ENCODE assay signal across 1 cellular context in the genomic region with DNA sequence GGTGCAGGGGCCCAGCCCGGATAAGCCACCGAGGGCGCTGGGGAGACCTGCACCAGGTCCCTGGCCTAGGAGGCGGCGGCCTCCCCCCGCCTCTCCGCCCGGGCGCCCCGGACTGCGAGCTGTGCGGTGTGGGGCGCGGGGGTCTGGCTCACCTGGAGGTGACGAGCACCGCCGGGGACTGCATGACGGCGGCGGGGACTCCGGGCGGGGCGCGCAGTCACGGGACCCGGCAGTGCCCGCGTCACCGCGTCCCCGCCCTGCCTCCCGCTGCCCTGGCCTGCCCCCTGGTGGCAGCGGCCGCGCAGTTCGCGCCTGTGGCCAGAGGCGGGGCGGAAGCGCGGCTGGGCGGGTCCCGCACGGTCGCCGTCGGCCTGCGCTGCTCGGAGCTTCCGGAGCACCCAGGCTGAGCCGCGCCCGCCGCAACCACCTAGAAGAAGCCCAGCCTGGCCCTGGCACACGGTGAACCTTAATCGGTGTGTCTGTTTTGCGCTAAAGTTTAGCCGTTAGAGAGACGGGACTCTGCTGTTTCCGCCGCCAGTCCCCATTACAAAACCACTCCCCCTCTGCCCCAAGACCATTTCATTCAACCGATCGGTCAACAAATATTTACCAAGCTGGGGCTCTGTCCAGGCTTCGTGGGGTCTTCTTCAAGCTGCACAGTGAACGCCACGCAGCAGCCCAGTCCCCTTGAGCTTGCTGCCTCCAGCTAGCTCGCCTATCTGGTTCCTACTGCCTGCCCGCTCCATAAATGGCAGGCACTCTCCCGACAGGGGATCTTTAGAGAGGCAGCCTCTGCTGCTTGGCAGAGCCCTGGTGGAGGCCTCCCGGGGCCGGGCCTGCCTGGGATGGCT.
TF ChIP-seq lines count a peak whose summit lies in the region.

A gene with protein sequence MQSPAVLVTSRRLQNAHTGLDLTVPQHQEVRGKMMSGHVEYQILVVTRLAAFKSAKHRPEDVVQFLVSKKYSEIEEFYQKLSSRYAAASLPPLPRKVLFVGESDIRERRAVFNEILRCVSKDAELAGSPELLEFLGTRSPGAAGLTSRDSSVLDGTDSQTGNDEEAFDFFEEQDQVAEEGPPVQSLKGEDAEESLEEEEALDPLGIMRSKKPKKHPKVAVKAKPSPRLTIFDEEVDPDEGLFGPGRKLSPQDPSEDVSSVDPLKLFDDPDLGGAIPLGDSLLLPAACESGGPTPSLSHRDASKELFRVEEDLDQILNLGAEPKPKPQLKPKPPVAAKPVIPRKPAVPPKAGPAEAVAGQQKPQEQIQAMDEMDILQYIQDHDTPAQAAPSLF (minus strand): TSS at position 219 of the 851 bp plus-strand sequence. CDS start 35 bp downstream, at position 184.

TF ChIP-seq in WTC11, 78 proteins besides CTCF, POLR2A, EP300 and RAD21 (continued from another document and continues in another):
- TF ChIP-seq, protein P1, sequence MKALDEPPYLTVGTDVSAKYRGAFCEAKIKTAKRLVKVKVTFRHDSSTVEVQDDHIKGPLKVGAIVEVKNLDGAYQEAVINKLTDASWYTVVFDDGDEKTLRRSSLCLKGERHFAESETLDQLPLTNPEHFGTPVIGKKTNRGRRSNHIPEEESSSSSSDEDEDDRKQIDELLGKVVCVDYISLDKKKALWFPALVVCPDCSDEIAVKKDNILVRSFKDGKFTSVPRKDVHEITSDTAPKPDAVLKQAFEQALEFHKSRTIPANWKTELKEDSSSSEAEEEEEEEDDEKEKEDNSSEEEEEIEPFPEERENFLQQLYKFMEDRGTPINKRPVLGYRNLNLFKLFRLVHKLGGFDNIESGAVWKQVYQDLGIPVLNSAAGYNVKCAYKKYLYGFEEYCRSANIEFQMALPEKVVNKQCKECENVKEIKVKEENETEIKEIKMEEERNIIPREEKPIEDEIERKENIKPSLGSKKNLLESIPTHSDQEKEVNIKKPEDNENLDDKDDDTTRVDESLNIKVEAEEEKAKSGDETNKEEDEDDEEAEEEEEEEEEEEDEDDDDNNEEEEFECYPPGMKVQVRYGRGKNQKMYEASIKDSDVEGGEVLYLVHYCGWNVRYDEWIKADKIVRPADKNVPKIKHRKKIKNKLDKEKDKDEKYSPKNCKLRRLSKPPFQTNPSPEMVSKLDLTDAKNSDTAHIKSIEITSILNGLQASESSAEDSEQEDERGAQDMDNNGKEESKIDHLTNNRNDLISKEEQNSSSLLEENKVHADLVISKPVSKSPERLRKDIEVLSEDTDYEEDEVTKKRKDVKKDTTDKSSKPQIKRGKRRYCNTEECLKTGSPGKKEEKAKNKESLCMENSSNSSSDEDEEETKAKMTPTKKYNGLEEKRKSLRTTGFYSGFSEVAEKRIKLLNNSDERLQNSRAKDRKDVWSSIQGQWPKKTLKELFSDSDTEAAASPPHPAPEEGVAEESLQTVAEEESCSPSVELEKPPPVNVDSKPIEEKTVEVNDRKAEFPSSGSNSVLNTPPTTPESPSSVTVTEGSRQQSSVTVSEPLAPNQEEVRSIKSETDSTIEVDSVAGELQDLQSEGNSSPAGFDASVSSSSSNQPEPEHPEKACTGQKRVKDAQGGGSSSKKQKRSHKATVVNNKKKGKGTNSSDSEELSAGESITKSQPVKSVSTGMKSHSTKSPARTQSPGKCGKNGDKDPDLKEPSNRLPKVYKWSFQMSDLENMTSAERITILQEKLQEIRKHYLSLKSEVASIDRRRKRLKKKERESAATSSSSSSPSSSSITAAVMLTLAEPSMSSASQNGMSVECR (CRISPR knock-in tag; IDR thresholded peaks at IDR 0.05; ENCODE audit: borderline replicate concordance) = no peak
- TF ChIP-seq, protein P2, sequence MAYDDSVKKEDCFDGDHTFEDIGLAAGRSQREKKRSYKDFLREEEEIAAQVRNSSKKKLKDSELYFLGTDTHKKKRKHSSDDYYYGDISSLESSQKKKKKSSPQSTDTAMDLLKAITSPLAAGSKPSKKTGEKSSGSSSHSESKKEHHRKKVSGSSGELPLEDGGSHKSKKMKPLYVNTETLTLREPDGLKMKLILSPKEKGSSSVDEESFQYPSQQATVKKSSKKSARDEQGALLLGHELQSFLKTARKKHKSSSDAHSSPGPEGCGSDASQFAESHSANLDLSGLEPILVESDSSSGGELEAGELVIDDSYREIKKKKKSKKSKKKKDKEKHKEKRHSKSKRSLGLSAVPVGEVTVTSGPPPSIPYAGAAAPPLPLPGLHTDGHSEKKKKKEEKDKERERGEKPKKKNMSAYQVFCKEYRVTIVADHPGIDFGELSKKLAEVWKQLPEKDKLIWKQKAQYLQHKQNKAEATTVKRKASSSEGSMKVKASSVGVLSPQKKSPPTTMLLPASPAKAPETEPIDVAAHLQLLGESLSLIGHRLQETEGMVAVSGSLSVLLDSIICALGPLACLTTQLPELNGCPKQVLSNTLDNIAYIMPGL (CRISPR knock-in tag; IDR thresholded peaks at IDR 0.05) = peak; percentile 96
- TF ChIP-seq FOXK1 (CRISPR knock-in tag; IDR thresholded peaks at IDR 0.05) (peak; percentile 85; the same call in 1 of the 2 replicates), TP53 (CRISPR knock-in tag; IDR thresholded peaks at IDR 0.05) (peak; percentile 44; the same call in 1 of the 2 replicates), ATF1 (CRISPR knock-in tag; IDR thresholded peaks at IDR 0.05) (peak; percentile 31; the same call in 1 of the 2 replicates), GTF2I (CRISPR knock-in tag; conservative IDR thresholded peaks at IDR 0.05) (0 out of 2 replicates have a peak, but pooled peaks have one; percentile 8), CBFB (CRISPR knock-in tag; IDR thresholded peaks at IDR 0.05; ENCODE audit: low read depth) (0 out of 2 replicates have a peak, but pooled peaks have one; percentile 40), ZNF121 (CRISPR knock-in tag; IDR thresholded peaks at IDR 0.05) (no peak), ZNF423 (CRISPR knock-in tag; IDR thresholded peaks at IDR 0.05) (peak; percentile 75), TEAD1 (CRISPR knock-in tag; IDR thresholded peaks at IDR 0.05) (0 out of 2 replicates have a peak, but pooled peaks have one; percentile 39), ZNF232 (CRISPR knock-in tag; IDR thresholded peaks at IDR 0.05) (peak; percentile 63; the same call in 1 of the 2 replicates), ESRRA (CRISPR knock-in tag; IDR thresholded peaks at IDR 0.05; ENCODE audit: borderline replicate concordance) (peak; percentile 50; the same call in 1 of the 2 replicates), ELF4 (CRISPR knock-in tag; IDR thresholded peaks at IDR 0.05; ENCODE audit: low read depth) (no peak)
- TF ChIP-seq, protein P3, sequence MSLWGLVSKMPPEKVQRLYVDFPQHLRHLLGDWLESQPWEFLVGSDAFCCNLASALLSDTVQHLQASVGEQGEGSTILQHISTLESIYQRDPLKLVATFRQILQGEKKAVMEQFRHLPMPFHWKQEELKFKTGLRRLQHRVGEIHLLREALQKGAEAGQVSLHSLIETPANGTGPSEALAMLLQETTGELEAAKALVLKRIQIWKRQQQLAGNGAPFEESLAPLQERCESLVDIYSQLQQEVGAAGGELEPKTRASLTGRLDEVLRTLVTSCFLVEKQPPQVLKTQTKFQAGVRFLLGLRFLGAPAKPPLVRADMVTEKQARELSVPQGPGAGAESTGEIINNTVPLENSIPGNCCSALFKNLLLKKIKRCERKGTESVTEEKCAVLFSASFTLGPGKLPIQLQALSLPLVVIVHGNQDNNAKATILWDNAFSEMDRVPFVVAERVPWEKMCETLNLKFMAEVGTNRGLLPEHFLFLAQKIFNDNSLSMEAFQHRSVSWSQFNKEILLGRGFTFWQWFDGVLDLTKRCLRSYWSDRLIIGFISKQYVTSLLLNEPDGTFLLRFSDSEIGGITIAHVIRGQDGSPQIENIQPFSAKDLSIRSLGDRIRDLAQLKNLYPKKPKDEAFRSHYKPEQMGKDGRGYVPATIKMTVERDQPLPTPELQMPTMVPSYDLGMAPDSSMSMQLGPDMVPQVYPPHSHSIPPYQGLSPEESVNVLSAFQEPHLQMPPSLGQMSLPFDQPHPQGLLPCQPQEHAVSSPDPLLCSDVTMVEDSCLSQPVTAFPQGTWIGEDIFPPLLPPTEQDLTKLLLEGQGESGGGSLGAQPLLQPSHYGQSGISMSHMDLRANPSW (CRISPR knock-in tag; conservative IDR thresholded peaks at IDR 0.05; ENCODE audit: low read depth) = no peak
- TF ChIP-seq, protein P4, sequence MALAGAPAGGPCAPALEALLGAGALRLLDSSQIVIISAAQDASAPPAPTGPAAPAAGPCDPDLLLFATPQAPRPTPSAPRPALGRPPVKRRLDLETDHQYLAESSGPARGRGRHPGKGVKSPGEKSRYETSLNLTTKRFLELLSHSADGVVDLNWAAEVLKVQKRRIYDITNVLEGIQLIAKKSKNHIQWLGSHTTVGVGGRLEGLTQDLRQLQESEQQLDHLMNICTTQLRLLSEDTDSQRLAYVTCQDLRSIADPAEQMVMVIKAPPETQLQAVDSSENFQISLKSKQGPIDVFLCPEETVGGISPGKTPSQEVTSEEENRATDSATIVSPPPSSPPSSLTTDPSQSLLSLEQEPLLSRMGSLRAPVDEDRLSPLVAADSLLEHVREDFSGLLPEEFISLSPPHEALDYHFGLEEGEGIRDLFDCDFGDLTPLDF (CRISPR knock-in tag; IDR thresholded peaks at IDR 0.05) = no peak
- TF ChIP-seq, protein P5, sequence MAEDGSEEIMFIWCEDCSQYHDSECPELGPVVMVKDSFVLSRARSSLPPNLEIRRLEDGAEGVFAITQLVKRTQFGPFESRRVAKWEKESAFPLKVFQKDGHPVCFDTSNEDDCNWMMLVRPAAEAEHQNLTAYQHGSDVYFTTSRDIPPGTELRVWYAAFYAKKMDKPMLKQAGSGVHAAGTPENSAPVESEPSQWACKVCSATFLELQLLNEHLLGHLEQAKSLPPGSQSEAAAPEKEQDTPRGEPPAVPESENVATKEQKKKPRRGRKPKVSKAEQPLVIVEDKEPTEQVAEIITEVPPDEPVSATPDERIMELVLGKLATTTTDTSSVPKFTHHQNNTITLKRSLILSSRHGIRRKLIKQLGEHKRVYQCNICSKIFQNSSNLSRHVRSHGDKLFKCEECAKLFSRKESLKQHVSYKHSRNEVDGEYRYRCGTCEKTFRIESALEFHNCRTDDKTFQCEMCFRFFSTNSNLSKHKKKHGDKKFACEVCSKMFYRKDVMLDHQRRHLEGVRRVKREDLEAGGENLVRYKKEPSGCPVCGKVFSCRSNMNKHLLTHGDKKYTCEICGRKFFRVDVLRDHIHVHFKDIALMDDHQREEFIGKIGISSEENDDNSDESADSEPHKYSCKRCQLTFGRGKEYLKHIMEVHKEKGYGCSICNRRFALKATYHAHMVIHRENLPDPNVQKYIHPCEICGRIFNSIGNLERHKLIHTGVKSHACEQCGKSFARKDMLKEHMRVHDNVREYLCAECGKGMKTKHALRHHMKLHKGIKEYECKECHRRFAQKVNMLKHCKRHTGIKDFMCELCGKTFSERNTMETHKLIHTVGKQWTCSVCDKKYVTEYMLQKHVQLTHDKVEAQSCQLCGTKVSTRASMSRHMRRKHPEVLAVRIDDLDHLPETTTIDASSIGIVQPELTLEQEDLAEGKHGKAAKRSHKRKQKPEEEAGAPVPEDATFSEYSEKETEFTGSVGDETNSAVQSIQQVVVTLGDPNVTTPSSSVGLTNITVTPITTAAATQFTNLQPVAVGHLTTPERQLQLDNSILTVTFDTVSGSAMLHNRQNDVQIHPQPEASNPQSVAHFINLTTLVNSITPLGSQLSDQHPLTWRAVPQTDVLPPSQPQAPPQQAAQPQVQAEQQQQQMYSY (CRISPR knock-in tag; IDR thresholded peaks at IDR 0.05) = no peak
- TF ChIP-seq, protein P6, sequence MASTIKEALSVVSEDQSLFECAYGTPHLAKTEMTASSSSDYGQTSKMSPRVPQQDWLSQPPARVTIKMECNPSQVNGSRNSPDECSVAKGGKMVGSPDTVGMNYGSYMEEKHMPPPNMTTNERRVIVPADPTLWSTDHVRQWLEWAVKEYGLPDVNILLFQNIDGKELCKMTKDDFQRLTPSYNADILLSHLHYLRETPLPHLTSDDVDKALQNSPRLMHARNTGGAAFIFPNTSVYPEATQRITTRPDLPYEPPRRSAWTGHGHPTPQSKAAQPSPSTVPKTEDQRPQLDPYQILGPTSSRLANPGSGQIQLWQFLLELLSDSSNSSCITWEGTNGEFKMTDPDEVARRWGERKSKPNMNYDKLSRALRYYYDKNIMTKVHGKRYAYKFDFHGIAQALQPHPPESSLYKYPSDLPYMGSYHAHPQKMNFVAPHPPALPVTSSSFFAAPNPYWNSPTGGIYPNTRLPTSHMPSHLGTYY (CRISPR knock-in tag; IDR thresholded peaks at IDR 0.05) = no peak
- TF ChIP-seq, protein P7, sequence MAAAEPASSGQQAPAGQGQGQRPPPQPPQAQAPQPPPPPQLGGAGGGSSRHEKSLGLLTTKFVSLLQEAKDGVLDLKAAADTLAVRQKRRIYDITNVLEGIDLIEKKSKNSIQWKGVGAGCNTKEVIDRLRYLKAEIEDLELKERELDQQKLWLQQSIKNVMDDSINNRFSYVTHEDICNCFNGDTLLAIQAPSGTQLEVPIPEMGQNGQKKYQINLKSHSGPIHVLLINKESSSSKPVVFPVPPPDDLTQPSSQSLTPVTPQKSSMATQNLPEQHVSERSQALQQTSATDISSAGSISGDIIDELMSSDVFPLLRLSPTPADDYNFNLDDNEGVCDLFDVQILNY (CRISPR knock-in tag; IDR thresholded peaks at IDR 0.05) = peak; percentile 91
- TF ChIP-seq, protein P8, sequence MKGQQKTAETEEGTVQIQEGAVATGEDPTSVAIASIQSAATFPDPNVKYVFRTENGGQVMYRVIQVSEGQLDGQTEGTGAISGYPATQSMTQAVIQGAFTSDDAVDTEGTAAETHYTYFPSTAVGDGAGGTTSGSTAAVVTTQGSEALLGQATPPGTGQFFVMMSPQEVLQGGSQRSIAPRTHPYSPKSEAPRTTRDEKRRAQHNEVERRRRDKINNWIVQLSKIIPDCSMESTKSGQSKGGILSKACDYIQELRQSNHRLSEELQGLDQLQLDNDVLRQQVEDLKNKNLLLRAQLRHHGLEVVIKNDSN (CRISPR knock-in tag; IDR thresholded peaks at IDR 0.05) = peak; percentile 77
- TF ChIP-seq, protein P9, sequence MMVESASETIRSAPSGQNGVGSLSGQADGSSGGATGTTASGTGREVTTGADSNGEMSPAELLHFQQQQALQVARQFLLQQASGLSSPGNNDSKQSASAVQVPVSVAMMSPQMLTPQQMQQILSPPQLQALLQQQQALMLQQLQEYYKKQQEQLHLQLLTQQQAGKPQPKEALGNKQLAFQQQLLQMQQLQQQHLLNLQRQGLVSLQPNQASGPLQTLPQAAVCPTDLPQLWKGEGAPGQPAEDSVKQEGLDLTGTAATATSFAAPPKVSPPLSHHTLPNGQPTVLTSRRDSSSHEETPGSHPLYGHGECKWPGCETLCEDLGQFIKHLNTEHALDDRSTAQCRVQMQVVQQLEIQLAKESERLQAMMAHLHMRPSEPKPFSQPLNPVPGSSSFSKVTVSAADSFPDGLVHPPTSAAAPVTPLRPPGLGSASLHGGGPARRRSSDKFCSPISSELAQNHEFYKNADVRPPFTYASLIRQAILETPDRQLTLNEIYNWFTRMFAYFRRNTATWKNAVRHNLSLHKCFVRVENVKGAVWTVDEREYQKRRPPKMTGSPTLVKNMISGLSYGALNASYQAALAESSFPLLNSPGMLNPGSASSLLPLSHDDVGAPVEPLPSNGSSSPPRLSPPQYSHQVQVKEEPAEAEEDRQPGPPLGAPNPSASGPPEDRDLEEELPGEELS (CRISPR knock-in tag; IDR thresholded peaks at IDR 0.05) = peak; percentile 40; the same call in 1 of the 2 replicates
- TF ChIP-seq, protein P10, sequence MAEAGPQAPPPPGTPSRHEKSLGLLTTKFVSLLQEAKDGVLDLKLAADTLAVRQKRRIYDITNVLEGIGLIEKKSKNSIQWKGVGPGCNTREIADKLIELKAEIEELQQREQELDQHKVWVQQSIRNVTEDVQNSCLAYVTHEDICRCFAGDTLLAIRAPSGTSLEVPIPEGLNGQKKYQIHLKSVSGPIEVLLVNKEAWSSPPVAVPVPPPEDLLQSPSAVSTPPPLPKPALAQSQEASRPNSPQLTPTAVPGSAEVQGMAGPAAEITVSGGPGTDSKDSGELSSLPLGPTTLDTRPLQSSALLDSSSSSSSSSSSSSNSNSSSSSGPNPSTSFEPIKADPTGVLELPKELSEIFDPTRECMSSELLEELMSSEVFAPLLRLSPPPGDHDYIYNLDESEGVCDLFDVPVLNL (CRISPR knock-in tag; IDR thresholded peaks at IDR 0.05; ENCODE audit: borderline replicate concordance, low read depth) = no peak
